ENCODE assay signal across 10 cellular contexts in the genomic region with DNA sequence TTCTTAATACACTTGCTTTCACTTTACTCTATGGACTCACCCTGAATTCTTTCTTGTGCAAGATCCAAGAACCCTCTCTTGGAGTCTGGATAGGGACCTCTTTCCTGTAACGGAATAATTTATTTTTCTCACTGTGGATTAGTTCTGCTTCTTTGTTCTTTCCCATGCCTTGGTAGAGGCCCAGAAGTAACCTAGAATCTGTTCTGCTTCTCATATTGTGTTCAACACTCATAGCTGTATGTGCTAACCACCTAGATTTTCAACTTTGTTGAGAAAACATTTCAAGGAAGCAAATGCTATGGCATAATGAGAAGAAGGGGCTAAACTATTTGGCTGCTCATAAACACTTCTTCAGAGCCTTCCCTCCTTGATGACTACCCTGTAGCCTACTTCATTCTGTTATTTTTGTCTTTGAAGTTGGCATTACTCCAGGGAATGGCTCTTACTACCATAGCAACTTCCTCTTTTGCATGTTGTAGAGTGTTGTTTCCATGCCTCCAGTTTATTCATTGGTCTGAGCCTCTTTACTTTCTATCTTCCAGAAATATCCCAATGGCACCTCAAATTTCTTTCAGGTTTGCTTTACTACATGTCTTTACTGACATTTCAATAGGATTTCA.
DNase-seq lines count a peak whose midpoint lies in the region; ATAC-seq and TF ChIP-seq lines count a peak whose summit lies in the region.
"Had no signal": no experiment of that assay in that cellular context is flagged by ENCODE, and none has a peak within 500 bp of the region (broad histone marks: within the 10 kb centered on the region; RNA-seq: fewer than 3 reads in every experiment).

No MANE protein-coding gene starts in this region.

- no peak overlapping the region for H3K4me3 ChIP-seq in heart left ventricle
- H3K4me3 ChIP-seq in left ventricle myocardium inferior = no peak overlapping the region
- no peak overlapping the region for H3K4me3 ChIP-seq in neural progenitor cell
- H3K4me3 ChIP-seq: gastrocnemius medialis had no signal

- H2AFZ ChIP-seq in neural progenitor cell (replicated peaks) = no peak overlapping the region

- no peak overlapping the region for H3K9ac ChIP-seq in neural progenitor cell

- H3K4me3 Mint-ChIP-seq in neural progenitor cell = no peak overlapping the region
- H3K4me3 Mint-ChIP-seq: activated naive CD4-positive, alpha-beta T cell treated with anti-CD3 and anti-CD28 coated beads for 36 hours had no signal

- H3K27ac Mint-ChIP-seq in neural progenitor cell = no peak overlapping the region
- H3K27ac Mint-ChIP-seq: activated naive CD4-positive, alpha-beta T cell treated with anti-CD3 and anti-CD28 coated beads for 36 hours had no signal

- H3K4me1 Mint-ChIP-seq in neural progenitor cell = no peaks in the 10 kb centered on the region

- H3K27me3 ChIP-seq in heart left ventricle = no peaks in the 10 kb centered on the region
- H3K27me3 ChIP-seq in left ventricle myocardium inferior (ENCODE audit: low read depth) = no peaks in the 10 kb centered on the region
- H3K27me3 ChIP-seq in neural progenitor cell = no peaks in the 10 kb centered on the region
- H3K27me3 ChIP-seq: gastrocnemius medialis had no signal

- TF ChIP-seq CTCF in heart left ventricle (IDR thresholded peaks at IDR 0.05) (no peak), left ventricle myocardium inferior (IDR thresholded peaks at IDR 0.05; ENCODE audit: borderline replicate concordance) (no peak), neural progenitor cell (IDR thresholded peaks at IDR 0.05) (no peak)

- peaks cover 8% of the 10 kb centered on the region for H3K36me3 Mint-ChIP-seq in neural progenitor cell

- H3K27ac ChIP-seq in heart left ventricle (peak overlapping the region in 1 of 12 donors; percentile 28), left ventricle myocardium inferior (replicated peaks) (no peak overlapping the region), neural progenitor cell (no peak overlapping the region)
- H3K27ac ChIP-seq: gastrocnemius medialis had no signal

- H3K9me3 ChIP-seq in heart left ventricle (peaks cover 0 to 24% (median under 1%) of the 10 kb centered on the region in 12 donors), left ventricle myocardium inferior (replicated peaks) (peaks cover 12% of the 10 kb centered on the region), neural progenitor cell (ENCODE audit: low read depth) (peaks cover 22% of the 10 kb centered on the region)
- H3K9me3 ChIP-seq: gastrocnemius medialis had no signal

- H3K9me3 Mint-ChIP-seq in neural progenitor cell = peaks cover 33% of the 10 kb centered on the region

- no peak overlapping the region for H3K4me2 ChIP-seq in neural progenitor cell

- no peaks in the 10 kb centered on the region for H3K27me3 Mint-ChIP-seq in neural progenitor cell (ENCODE audit: insufficient read depth, low read depth)

- ATAC-seq in heart left ventricle = peak; percentile 55 to 94 (median 87)
- ATAC-seq: gastrocnemius medialis had no signal

- WGBS in heart left ventricle, 4 donors = 86 to 95% (median 88%) methylated on average over 1 of the region's 1 CpG

- TF ChIP-seq POLR2A in heart left ventricle (IDR thresholded peaks at IDR 0.05) = no peak

- no peaks in the 10 kb centered on the region for H3F3A ChIP-seq in neural progenitor cell (ENCODE audit: low read depth)

- H4K20me1 ChIP-seq in neural progenitor cell (ENCODE audit: low read depth) = no peaks in the 10 kb centered on the region

- H3K4me1 ChIP-seq in heart left ventricle (peaks cover 0 to 24% (median 0%) of the 10 kb centered on the region in 12 donors), left ventricle myocardium inferior (peaks cover 17% of the 10 kb centered on the region), neural progenitor cell (no peaks in the 10 kb centered on the region)

- H3K36me3 ChIP-seq in heart left ventricle = no peaks in the 10 kb centered on the region
- H3K36me3 ChIP-seq in left ventricle myocardium inferior = no peaks in the 10 kb centered on the region
- H3K36me3 ChIP-seq in neural progenitor cell = peaks cover 12% of the 10 kb centered on the region
- H3K36me3 ChIP-seq: gastrocnemius medialis had no signal

- H3K79me2 ChIP-seq in neural progenitor cell (ENCODE audit: low read depth) = no peaks in the 10 kb centered on the region

- intact Hi-C loops in heart left ventricle (cut with DNase I) = no loop called here
- intact Hi-C loops in left ventricle myocardium inferior (cut with micrococcal nuclease) = no loop called here

- DNase-seq in heart left ventricle (no peak), left ventricle myocardium inferior (no peak), NAMALWA (ENCODE audit: low spot score) (peak; percentile 48), fibroblast of gingiva (ENCODE audit: low read depth) (peak; percentile 2), neural progenitor cell (ENCODE audit: low spot score) (no peak), cortex of kidney (lab: John Stamatoyannopoulos, UW) (no peak), NCI-H1092 (lab: John Stamatoyannopoulos, UW) (no peak), NCI-H774 (lab: John Stamatoyannopoulos, UW) (no peak)
- DNase-seq: activated naive CD4-positive, alpha-beta T cell treated with anti-CD3 and anti-CD28 coated beads for 36 hours; gastrocnemius medialis had no signal

Comparison
In these comparisons a context has a peak if more than half of its experiments do, and no peak if none do; other contexts are left out.
1. DNase-seq: peak in NAMALWA (single experiment) and fibroblast of gingiva (single experiment); none in heart left ventricle (0 of 5), left ventricle myocardium inferior (single experiment), neural progenitor cell (single experiment), cortex of kidney (single experiment), NCI-H1092 (single experiment) and NCI-H774 (single experiment).